ENCODE assay signal across 9 cellular contexts in genomic region chr2:152062130-152063091, GRCh38. TPM values are rescaled to one million over a fixed set of nuclear protein-coding genes. Genes with fewer than 3 reads are reported as not detected.
DNase-seq lines count a peak whose midpoint lies in the region; ATAC-seq, FAIRE-seq and TF ChIP-seq lines count a peak whose summit lies in the region.
"Had no signal": no experiment of that assay in that cellular context is flagged by ENCODE, and none has a peak within 500 bp of the region (broad histone marks: within the 10 kb centered on the region; RNA-seq: fewer than 3 reads in every experiment).

No MANE protein-coding gene starts in this region.

- peaks cover 9% of the 10 kb centered on the region for H3K27me3 Mint-ChIP-seq in activated T-cell treated with anti-CD3 and anti-CD28 coated beads, Interleukin-2, amount 50 U/mL, for 72 hours (ENCODE audit: low read depth)
- H3K27me3 Mint-ChIP-seq in endothelial cell (ENCODE audit: unreplicated experiment) = no peaks in the 10 kb centered on the region

- BruUV-seq in GM12878 (replicated peaks; lab: Mats Ljungman, UMichigan) = no TSS peak

- H3K36me3 Mint-ChIP-seq in activated T-cell treated with anti-CD3 and anti-CD28 coated beads, Interleukin-2, amount 50 U/mL, for 72 hours (ENCODE audit: insufficient read depth in 2 of 2) = no peaks in the 10 kb centered on the region
- H3K36me3 Mint-ChIP-seq in endothelial cell (ENCODE audit: low read depth, unreplicated experiment) = peaks cover 6% of the 10 kb centered on the region
- H3K36me3 Mint-ChIP-seq: activated naive CD8-positive, alpha-beta T cell treated with anti-CD3 and anti-CD28 coated beads, Interleukin-2, amount 10 ng/mL, durations not matched to agents 7 days and 5 days had no signal

- H3K4me1 ChIP-seq in GM12878 (ENCODE audit: control insufficient read depth, insufficient read depth, low read length) = 0 out of 2 replicates have a peak, but pooled peaks cover 6% of the 10 kb centered on the region

- H3K79me2 ChIP-seq in GM12878 (ENCODE audit: control insufficient read depth, insufficient read depth, low read length) = no peaks in the 10 kb centered on the region

- intact Hi-C loops in GM12878 (cut with micrococcal nuclease; ENCODE audit: unreplicated experiment) = no loop called here

- RAD21 ChIA-PET in GM12878 (lab: Charles Lee; ENCODE audit: unreplicated experiment) = interaction anchor here (1.2 to 2.0 kb wide), 2 partner anchors 13 to 16 kb away, joined by 3 to 5 read pairs; no protein-coding TSS in a partner anchor

- no peak overlapping the region for H3K27ac ChIP-seq in GM12878 (ENCODE audit: control insufficient read depth, insufficient read depth)

- SMC1A ChIA-PET in GM12878 (lab: Charles Lee; ENCODE audit: uncharacterized antibody, unreplicated experiment) = interaction anchor here (1.0 to 1.9 kb wide), 7 partner anchors 9 to 113 kb away, joined by 3 to 7 read pairs (median 3); no protein-coding TSS in a partner anchor

- CTCF ChIA-PET in GM12878 (lab: Yijun Ruan, JAX) = interaction anchor here (0.8 to 2.2 kb wide), 5 partner anchors 10 to 105 kb away, joined by 3 to 7 read pairs (median 3); no protein-coding TSS in a partner anchor

- in situ Hi-C loops in GM12878 (cut with MboI) = no loop called here

- H3K36me3 ChIP-seq in GM12878 (ENCODE audit: control insufficient read depth in 2 of 2, insufficient read depth in 2 of 2, low read length in 1 of 2) = no peaks in the 10 kb centered on the region

- ATAC-seq in GM21737 (IDR thresholded peaks at IDR 0.05; ENCODE audit: unreplicated experiment) (peak; percentile 65), GM12878 (peak; percentile 91)
- no peak for ATAC-seq in activated T-cell treated with anti-CD3 and anti-CD28 coated beads, Interleukin-2, amount 50 U/mL, for 72 hours (replicated peaks in 1 of 2)

- H4K20me1 ChIP-seq in GM12878 (ENCODE audit: control insufficient read depth, insufficient read depth) = no peaks in the 10 kb centered on the region

- no peaks in the 10 kb centered on the region for H3K27me3 ChIP-seq in GM12878 (replicated peaks in 1 of 2; ENCODE audit: control insufficient read depth in 2 of 2, insufficient read depth in 2 of 2, low read length in 1 of 2)

- no peak overlapping the region for H3K9ac ChIP-seq in GM12878 (ENCODE audit: control insufficient read depth, insufficient read depth, low read length)

- no peak for TF ChIP-seq POLR2A in GM12878 (IDR thresholded peaks at IDR 0.05; ENCODE audit: low read depth, low read length)

- H3K9me3 ChIP-seq in GM12878 (replicated peaks; ENCODE audit: control insufficient read depth, insufficient read depth, low read length) = peaks cover 4% of the 10 kb centered on the region; the same call in 2 of the 3 replicates

- 32% methylated on average over 7 of the region's 7 CpGs for WGBS in GM12878 (ENCODE audit: insufficient coverage, insufficient replicate concordance, low lambda C conversion rate, missing lambda C conversion rate)

- H3K27ac Mint-ChIP-seq in activated T-cell treated with anti-CD3 and anti-CD28 coated beads, Interleukin-2, amount 50 U/mL, for 72 hours = no peak overlapping the region
- no peak overlapping the region for H3K27ac Mint-ChIP-seq in endothelial cell (ENCODE audit: unreplicated experiment)
- H3K27ac Mint-ChIP-seq: activated naive CD8-positive, alpha-beta T cell treated with anti-CD3 and anti-CD28 coated beads, Interleukin-2, amount 10 ng/mL, durations not matched to agents 7 days and 5 days had no signal

- H2AFZ ChIP-seq in GM12878 (ENCODE audit: control insufficient read depth, low read depth, low read length) = peak overlapping the region; percentile 67

- no peak overlapping the region for H3K4me3 ChIP-seq in GM12878

- H3K4me2 ChIP-seq in GM12878 (ENCODE audit: control insufficient read depth, insufficient read depth) = peak overlapping the region; percentile 31

- no peak overlapping the region for H3K4me3 Mint-ChIP-seq in activated T-cell treated with anti-CD3 and anti-CD28 coated beads, Interleukin-2, amount 50 U/mL, for 72 hours
- H3K4me3 Mint-ChIP-seq in endothelial cell (ENCODE audit: unreplicated experiment) = no peak overlapping the region
- H3K4me3 Mint-ChIP-seq: activated naive CD8-positive, alpha-beta T cell treated with anti-CD3 and anti-CD28 coated beads, Interleukin-2, amount 10 ng/mL, durations not matched to agents 7 days and 5 days had no signal

- peak; percentile 30 for DNase-seq in ELR (ENCODE audit: low read depth)
- DNase-seq in GM12878 (ENCODE audit: low read depth, low spot score) = no peak
- peak; percentile 40 for DNase-seq in occipital lobe (lab: John Stamatoyannopoulos, UW)
- DNase-seq in activated T-cell treated with anti-CD3 and anti-CD28 coated beads, Interleukin-2, amount 50 U/mL, for 72 hours = no peak
- DNase-seq in endothelial cell (ENCODE audit: low spot score) = no peak
- no peak for DNase-seq in DMS153 treated with DMSO at 0.1 percent for 48 hours (lab: John Stamatoyannopoulos, UW; ENCODE audit: unreplicated experiment)
- DNase-seq in activated CD4-positive, alpha-beta T cell treated with anti-CD3 and anti-CD28 coated beads, Interleukin-2, amount 50 U/mL, for 1 hour = no peak
- DNase-seq: activated naive CD8-positive, alpha-beta T cell treated with anti-CD3 and anti-CD28 coated beads, Interleukin-2, amount 10 ng/mL, durations not matched to agents 7 days and 5 days had no signal

- no peaks in the 10 kb centered on the region for H3K9me3 Mint-ChIP-seq in activated T-cell treated with anti-CD3 and anti-CD28 coated beads, Interleukin-2, amount 50 U/mL, for 72 hours
- H3K9me3 Mint-ChIP-seq in endothelial cell (ENCODE audit: unreplicated experiment) = peaks cover 6% of the 10 kb centered on the region

- TF ChIP-seq CTCF in GM12878 (IDR thresholded peaks at IDR 0.05 in 2 of 3, conservative IDR thresholded peaks at IDR 0.05 in 1 of 3; ENCODE audit: control insufficient read depth in 2 of 3, extremely low read depth in 1 of 3, insufficient read depth in 1 of 3, low read depth in 3 of 3, low read length in 3 of 3) = no peak
- no peak for TF ChIP-seq CTCF in endothelial cell (IDR thresholded peaks at IDR 0.05; ENCODE audit: unreplicated experiment)

- no peak for FAIRE-seq in GM12878 (lab: Jason Lieb, UNC)

- H3K4me1 Mint-ChIP-seq in activated T-cell treated with anti-CD3 and anti-CD28 coated beads, Interleukin-2, amount 50 U/mL, for 72 hours (ENCODE audit: low read depth) = no peaks in the 10 kb centered on the region
- no peaks in the 10 kb centered on the region for H3K4me1 Mint-ChIP-seq in endothelial cell (ENCODE audit: unreplicated experiment)
- H3K4me1 Mint-ChIP-seq: activated naive CD8-positive, alpha-beta T cell treated with anti-CD3 and anti-CD28 coated beads, Interleukin-2, amount 10 ng/mL, durations not matched to agents 7 days and 5 days had no signal

- TF ChIP-seq RAD21 in GM12878 (IDR thresholded peaks at IDR 0.05; ENCODE audit: insufficient read depth, low read depth, low read length) = no peak

- POLR2A ChIA-PET in GM12878 (lab: Charles Lee) = no interaction called here

- TF ChIP-seq EP300 in GM12878 (IDR thresholded peaks at IDR 0.05; ENCODE audit: borderline replicate concordance in 1 of 2, control insufficient read depth in 1 of 2, low read depth in 2 of 2, low read length in 2 of 2) = no peak

TF ChIP-seq in GM12878, 131 proteins besides CTCF, POLR2A, EP300 and RAD21 (continues in another document):
- TF ChIP-seq SREBF2 (IDR thresholded peaks at IDR 0.05; ENCODE audit: low read length) (no peak), CBFB (IDR thresholded peaks at IDR 0.05; ENCODE audit: low read depth) (0 out of 2 replicates have a peak, but pooled peaks have one; percentile 16), STAT1 (conservative IDR thresholded peaks at IDR 0.05) (no peak), BACH1 (IDR thresholded peaks at IDR 0.05; ENCODE audit: borderline replicate concordance) (no peak), KLF5 (IDR thresholded peaks at IDR 0.05; ENCODE audit: partially characterized antibody) (no peak), MLLT1 (IDR thresholded peaks at IDR 0.05) (no peak)

RNA-seq across cellular contexts. Expression of gene CACNB4, which starts 36.4 kb away (rescaled TPM):
- total RNA-seq in GM12878 (2013; cell fraction: nucleolus; rRNA removed) = 12.4 and 13.5 TPM in 2 replicates
- total RNA-seq in GM12878 (2014; rRNA removed) (13.1 and 17.7 TPM in 2 replicates), GM12878 (2014; rRNA removed; fragmentation: Illumina TruSeq; extraction: Trizol) (21.6 and 22.7 TPM in 2 replicates), GM12878 (2021) (18.2 and 19.4 TPM in 2 replicates), occipital lobe (70.2 TPM), endothelial cell (ENCODE audit: unreplicated experiment) (1.5 TPM)
- 5.9 TPM for polyA plus RNA-seq in GM12878 (2011; ENCODE audit: low read depth)
- polyA plus RNA-seq in GM12878 (2011; rRNA removed) (2.0 and 3.2 TPM in 2 replicates), GM12878 (2014; fragmentation: Illumina TruSeq; extraction: Trizol) (18.3 and 20.6 TPM in 2 replicates), GM12878 (2014; fragmentation: Nextera tagmentation; extraction: Ambion mirVana) (1 to 10 TPM; 2.8 to 4.9 TPM), GM12878 (2014; rRNA removed) (7.7 and 8.4 TPM in 2 replicates), GM12878 (2016; fragmentation: Nextera tagmentation; extraction: Ambion mirVana) (10 to 100 TPM in 1 of 2 experiments, 1 to 10 TPM in 1; 7.5 to 10.1 TPM)
- polyA plus RNA-seq in GM12878 (2011; cell fraction: cytosol; rRNA removed) = 0.59 and 0.82 TPM in 2 replicates
- polyA plus RNA-seq in GM12878 (2011; cell fraction: nucleus; rRNA removed) = 3.8 and 5.1 TPM in 2 replicates
- 6.5 and 8.3 TPM in 2 replicates for polyA plus RNA-seq in GM12878 (2012)
- polyA minus RNA-seq in GM12878 (2011; rRNA and poly(A)+ RNA removed) = 4.4 and 7.1 TPM in 2 replicates
- 0.52 and 1.5 TPM in 2 replicates for polyA minus RNA-seq in GM12878 (2011; cell fraction: cytosol; rRNA and poly(A)+ RNA removed)
- polyA minus RNA-seq in GM12878 (2011; cell fraction: nucleus; rRNA and poly(A)+ RNA removed) = 5.9 and 9.2 TPM in 2 replicates
- under 1 TPM; 0.31 to 0.56 TPM for total RNA-seq in activated T-cell treated with anti-CD3 and anti-CD28 coated beads, Interleukin-2, amount 50 U/mL, for 72 hours

Comparison
In these comparisons a context has a peak if more than half of its experiments do, and no peak if none do; other contexts are left out.
1. DNase-seq: peak in ELR (single experiment) and occipital lobe (single experiment); none in GM12878 (single experiment), activated T-cell treated with anti-CD3 and anti-CD28 coated beads, Interleukin-2, amount 50 U/mL, for 72 hours (0 of 2), endothelial cell (single experiment), DMS153 treated with DMSO at 0.1 percent for 48 hours (single experiment) and activated CD4-positive, alpha-beta T cell treated with anti-CD3 and anti-CD28 coated beads, Interleukin-2, amount 50 U/mL, for 1 hour (single experiment).
2. ATAC-seq: peak in GM21737 (single experiment) and GM12878 (single experiment); none in activated T-cell treated with anti-CD3 and anti-CD28 coated beads, Interleukin-2, amount 50 U/mL, for 72 hours (0 of 2).